ENCODE assay signal across 8 cellular contexts in the genomic region with DNA sequence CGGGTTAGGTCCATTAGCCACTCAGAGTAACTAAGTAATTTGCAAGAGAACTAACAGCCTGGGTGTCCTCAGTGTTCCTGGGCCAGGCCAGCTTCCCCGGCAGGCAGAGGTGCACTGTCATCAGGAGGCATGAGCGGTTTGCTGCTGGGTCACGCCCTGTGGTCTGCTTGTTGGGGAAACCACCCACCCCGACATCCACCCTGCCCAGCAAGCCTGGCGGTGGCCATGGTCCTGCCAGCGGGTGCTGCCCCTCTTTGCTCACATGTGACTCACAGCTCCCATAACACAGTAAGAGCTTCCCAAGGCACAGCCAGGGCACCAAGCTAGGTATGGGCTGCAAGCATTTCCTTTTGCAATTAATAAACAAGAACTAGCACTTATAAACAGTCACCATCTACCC.
DNase-seq lines count a peak whose midpoint lies in the region; ATAC-seq and TF ChIP-seq lines count a peak whose summit lies in the region.
"Had no signal": no experiment of that assay in that cellular context is flagged by ENCODE, and none has a peak within 500 bp of the region (broad histone marks: within the 10 kb centered on the region; RNA-seq: fewer than 3 reads in every experiment).

No MANE protein-coding gene starts in this region.

- BruUV-seq in Panc1 (replicated peaks; lab: Mats Ljungman, UMichigan): no TSS peak

- H3K36me3 ChIP-seq in Panc1 (ENCODE audit: control insufficient read depth, insufficient read depth, low read length): no peaks in the 10 kb centered on the region

- H3K4me1 Mint-ChIP-seq in activated naive CD8-positive, alpha-beta T cell treated with anti-CD3 and anti-CD28 coated beads, Interleukin-2, amount 10 ng/mL, durations not matched to agents 7 days and 5 days: peaks cover 9% of the 10 kb centered on the region

- H3K9me3 Mint-ChIP-seq in activated naive CD8-positive, alpha-beta T cell treated with anti-CD3 and anti-CD28 coated beads, Interleukin-2, amount 10 ng/mL, durations not matched to agents 7 days and 5 days: peaks cover 14% of the 10 kb centered on the region

- no peak overlapping the region for H3K27ac ChIP-seq in Panc1 (ENCODE audit: low read length)

- in situ Hi-C loops in Panc1 (cut with HindIII; ENCODE audit: low pct_unique_long_range_greater_than_20kb, low sequenced_read_pairs): no loop called here

- intact Hi-C loops in Panc1 (cut with micrococcal nuclease; ENCODE audit: unreplicated experiment): no loop called here

- no peak for TF ChIP-seq CTCF in Panc1 (IDR thresholded peaks at IDR 0.05)

- no peak overlapping the region for H3K4me3 ChIP-seq in Panc1 (ENCODE audit: low read depth in 2 of 2, low read length in 2 of 2)

- CTCF ChIA-PET in Panc1 (lab: Charles Lee): no interaction called here

- peak overlapping the region; percentile 20 for H3K27ac Mint-ChIP-seq in activated naive CD8-positive, alpha-beta T cell treated with anti-CD3 and anti-CD28 coated beads, Interleukin-2, amount 10 ng/mL, durations not matched to agents 7 days and 5 days

- no peaks in the 10 kb centered on the region for H3K27me3 ChIP-seq in Panc1 (ENCODE audit: control insufficient read depth, insufficient read depth, low read length)

- no peaks in the 10 kb centered on the region for H3K9me3 ChIP-seq in Panc1 (ENCODE audit: control insufficient read depth, insufficient read depth, low read depth, low read length)

- peaks cover 9% of the 10 kb centered on the region for H3K27me3 Mint-ChIP-seq in activated naive CD8-positive, alpha-beta T cell treated with anti-CD3 and anti-CD28 coated beads, Interleukin-2, amount 10 ng/mL, durations not matched to agents 7 days and 5 days

- no peak overlapping the region for H3K4me3 Mint-ChIP-seq in activated naive CD8-positive, alpha-beta T cell treated with anti-CD3 and anti-CD28 coated beads, Interleukin-2, amount 10 ng/mL, durations not matched to agents 7 days and 5 days

- DNase-seq in Panc1 (ENCODE audit: low read depth, low spot score) (no peak), NCI-H2227 treated with DMSO at 0.1 percent for 48 hours (lab: John Stamatoyannopoulos, UW) (no peak), RPMI8226 (no peak)
- DNase-seq in activated naive CD8-positive, alpha-beta T cell treated with anti-CD3 and anti-CD28 coated beads, Interleukin-2, amount 10 ng/mL, durations not matched to agents 7 days and 5 days: no peak
- peak; percentile 9 for DNase-seq in stimulated activated CD8-positive, alpha-beta memory T cell treated with anti-CD3 and anti-CD28 coated beads, Interleukin-12 subunit alpha, Interleukin-12 subunit beta, amount 100 ng/mL, for 4 hours (ENCODE audit: low read depth)
- DNase-seq: KG1 had no signal

- POLR2A ChIA-PET in Panc1 (lab: Charles Lee): interaction anchor here (0.5 kb wide), 1 partner anchor 14 kb away, joined by 5 read pairs; no protein-coding TSS in a partner anchor
- POLR2A ChIA-PET in activated naive CD8-positive, alpha-beta T cell treated with anti-CD3 and anti-CD28 coated beads, Interleukin-2, amount 10 ng/mL, durations not matched to agents 7 days and 5 days (lab: Charles Lee): interaction anchor here (1.2 kb wide), 1 partner anchor 76 kb away, joined by 3 read pairs; the partner anchor contains the start of gene RGS10

- ATAC-seq in GM21367 (IDR thresholded peaks at IDR 0.05; ENCODE audit: unreplicated experiment) (peak; percentile 46), Panc1 (peak; percentile 59), GM21526 (IDR thresholded peaks at IDR 0.05; ENCODE audit: low FRiP score, unreplicated experiment) (no peak)
- peak; percentile 77 for ATAC-seq in activated naive CD8-positive, alpha-beta T cell treated with anti-CD3 and anti-CD28 coated beads, Interleukin-2, amount 10 ng/mL, durations not matched to agents 7 days and 5 days (ENCODE audit: low read depth)

- 0 out of 2 replicates have a peak, but pooled peaks cover 2% of the 10 kb centered on the region for H3K4me1 ChIP-seq in Panc1 (ENCODE audit: control insufficient read depth, insufficient read depth, low read length)

- peaks cover 2% of the 10 kb centered on the region for H3K36me3 Mint-ChIP-seq in activated naive CD8-positive, alpha-beta T cell treated with anti-CD3 and anti-CD28 coated beads, Interleukin-2, amount 10 ng/mL, durations not matched to agents 7 days and 5 days
